8 cellular contexts compared by ENCODE assay signal in the genomic region with DNA sequence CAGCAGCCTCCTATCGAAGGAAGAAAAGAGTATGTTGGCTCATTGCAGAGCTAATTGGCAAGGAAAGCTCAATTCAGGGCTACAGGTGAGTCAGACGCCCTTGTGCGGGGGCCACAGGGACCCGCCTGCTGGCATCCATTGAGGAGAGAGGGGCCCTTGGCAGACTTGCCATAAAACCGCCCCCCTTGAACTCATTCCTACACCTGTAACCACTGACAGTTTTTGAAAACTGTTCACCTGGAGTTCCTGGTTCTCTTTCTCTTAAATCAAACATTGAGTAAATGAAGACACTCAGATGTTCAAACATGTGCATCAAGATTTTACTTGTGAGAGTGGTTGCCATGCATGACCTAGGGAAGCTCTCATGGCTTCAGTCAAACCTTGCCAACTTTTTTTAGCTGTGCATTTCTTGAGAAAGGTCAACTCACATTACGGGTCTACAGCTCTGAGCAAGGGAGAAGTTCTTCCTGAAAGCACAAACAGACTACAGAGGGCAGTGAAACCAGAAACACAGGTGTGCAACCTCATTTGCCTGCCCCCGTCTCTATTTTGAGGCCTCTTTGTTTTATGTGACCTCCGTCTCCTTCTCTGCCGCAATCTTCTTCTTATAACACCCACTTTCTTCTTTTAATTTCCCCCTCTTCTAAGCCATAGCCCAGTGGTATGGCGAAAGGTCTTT.
DNase-seq lines count a peak whose midpoint lies in the region; ATAC-seq, FAIRE-seq and TF ChIP-seq lines count a peak whose summit lies in the region.

No MANE protein-coding gene starts in this region.

- H3K27me3 Mint-ChIP-seq in T-helper 17 cell (no peaks in the 10 kb centered on the region), osteocyte (ENCODE audit: unreplicated experiment) (no peaks in the 10 kb centered on the region)

- peak overlapping the region; percentile 63 for H3K27ac Mint-ChIP-seq in T-helper 17 cell
- no peak overlapping the region for H3K27ac Mint-ChIP-seq in osteocyte (ENCODE audit: unreplicated experiment)

- intact Hi-C loops in left cardiac atrium (cut with DNase I), result no loop called here

- no peaks in the 10 kb centered on the region for H3K27me3 ChIP-seq in right atrium auricular region

- ATAC-seq in left cardiac atrium (no peak), HG02943 (IDR thresholded peaks at IDR 0.05; ENCODE audit: low read depth, unreplicated experiment) (peak; percentile 80), T-helper 17 cell (no peak)

- H3K4me1 ChIP-seq in right atrium auricular region, result peaks cover 0 to 59% of the 10 kb centered on the region in 2 donors

- H3K9me3 Mint-ChIP-seq in osteocyte (ENCODE audit: unreplicated experiment), result no peaks in the 10 kb centered on the region

- peak overlapping the region; percentile 71 to 77 for H3K27ac ChIP-seq in right atrium auricular region

- peaks cover 10% of the 10 kb centered on the region for H3K36me3 Mint-ChIP-seq in T-helper 17 cell (ENCODE audit: low read depth)
- no peaks in the 10 kb centered on the region for H3K36me3 Mint-ChIP-seq in osteocyte (ENCODE audit: unreplicated experiment)

- DNase-seq in right atrium auricular region (ENCODE audit: low spot score), result no peak
- DNase-seq in left cardiac atrium, result no peak
- no peak for DNase-seq in T-helper 17 cell
- peak; percentile 15 for DNase-seq in urothelium cell line (ENCODE audit: low spot score)
- DNase-seq in osteocyte (ENCODE audit: extremely low spot score, unreplicated experiment), result no peak
- DNase-seq in NK-92 (lab: John Stamatoyannopoulos, UW; ENCODE audit: unreplicated experiment), result no peak
- no peak for DNase-seq in NCI-H1436 (lab: John Stamatoyannopoulos, UW)

- H3K9me3 ChIP-seq in right atrium auricular region (no peaks in the 10 kb centered on the region), T-helper 17 cell (ENCODE audit: control insufficient read depth, low read length, poor library complexity, severe bottlenecking) (no peaks in the 10 kb centered on the region)

- FAIRE-seq in urothelium cell line (lab: Jason Lieb, UNC), result no peak

- H3K4me3 Mint-ChIP-seq in T-helper 17 cell (peak overlapping the region; percentile 8), osteocyte (ENCODE audit: unreplicated experiment) (no peak overlapping the region)

- TF ChIP-seq CTCF in right atrium auricular region (IDR thresholded peaks at IDR 0.05) (no peak), osteocyte (IDR thresholded peaks at IDR 0.05) (no peak)

- peaks cover 21% of the 10 kb centered on the region for H3K4me1 Mint-ChIP-seq in T-helper 17 cell
- peaks cover 31% of the 10 kb centered on the region for H3K4me1 Mint-ChIP-seq in osteocyte (ENCODE audit: unreplicated experiment)

- H3K36me3 ChIP-seq in right atrium auricular region, result no peaks in the 10 kb centered on the region

- H3K4me3 ChIP-seq in right atrium auricular region, result no peak overlapping the region
